ENCODE assay signal across 8 cellular contexts in the genomic region with DNA sequence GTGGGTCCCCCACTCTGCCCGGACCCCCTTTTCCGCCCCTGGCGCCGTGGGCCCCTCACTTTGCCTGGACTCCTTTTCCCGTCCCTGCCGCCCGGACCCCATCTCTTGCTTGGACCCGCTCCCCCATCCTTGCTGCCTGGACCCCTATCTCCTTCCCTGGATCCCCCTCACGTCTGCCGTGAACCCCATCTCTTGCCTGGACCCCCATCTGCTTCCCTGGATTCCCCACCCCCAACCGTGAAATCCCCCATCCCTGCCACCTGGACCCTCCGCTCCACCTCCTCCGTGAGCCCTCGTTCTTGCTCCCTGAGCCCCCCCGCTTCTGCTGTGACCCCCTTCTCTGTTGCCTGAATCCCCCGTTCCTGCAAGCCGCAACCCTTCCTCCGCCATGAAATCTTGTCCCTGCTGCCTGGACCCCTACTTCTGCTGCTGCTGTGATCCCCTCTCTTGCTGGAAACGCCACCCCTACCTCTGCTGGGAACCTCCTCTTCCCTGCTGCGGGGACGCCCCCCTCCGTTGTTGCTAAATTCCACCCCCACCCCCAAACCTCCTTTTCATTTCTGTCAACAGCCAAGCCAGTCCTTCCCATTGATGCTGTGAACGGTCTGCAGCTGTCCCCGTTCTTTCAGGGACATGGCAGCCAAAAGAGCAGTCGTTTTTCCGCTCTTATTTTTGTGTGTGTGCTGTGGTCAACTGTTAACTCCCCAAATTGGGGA. TPM values are rescaled to one million over a fixed set of nuclear protein-coding genes. Genes with fewer than 3 reads are reported as not detected.
DNase-seq lines count a peak whose midpoint lies in the region; ATAC-seq and TF ChIP-seq lines count a peak whose summit lies in the region.

No MANE protein-coding gene starts in this region.

- H3K4me3 ChIP-seq in BE2C (ENCODE audit: low read depth, low read length) (peak overlapping the region; percentile 72), HL-60 (replicated peaks; ENCODE audit: insufficient read depth, low read length) (peak overlapping the region; percentile 90), iPS-20b (ENCODE audit: low read length) (peak overlapping the region; percentile 76), spleen (peak overlapping the region; percentile 60 to 92 (median 76))

- ATAC-seq in HG03045 (IDR thresholded peaks at IDR 0.05; ENCODE audit: unreplicated experiment): no peak

- H3K27me3 ChIP-seq in BE2C (no peaks in the 10 kb centered on the region), HL-60 (ENCODE audit: insufficient read depth, poor library complexity, severe bottlenecking) (no peaks in the 10 kb centered on the region), iPS-20b (ENCODE audit: insufficient read depth, low read length) (no peaks in the 10 kb centered on the region), spleen (replicated peaks in 1 of 7) (no peaks in the 10 kb centered on the region)

- H3K36me3 ChIP-seq in BE2C (peaks cover 28% of the 10 kb centered on the region), iPS-20b (ENCODE audit: insufficient read depth, low read depth, low read length) (peaks cover 37% of the 10 kb centered on the region), spleen (peaks cover 0 to 38% (median 24%) of the 10 kb centered on the region in 6 donors)

- DNase-seq in BE2C (no peak), HL-60 (ENCODE audit: low read depth in 1 of 2, low spot score in 1 of 2) (peak in 1 of 2 experiments; percentile 11), spleen (no peak), NCI-H2107 (lab: John Stamatoyannopoulos, UW) (no peak), DMS153 treated with DMSO at 0.1 percent for 48 hours (lab: John Stamatoyannopoulos, UW; ENCODE audit: unreplicated experiment) (no peak)

- 0 out of 2 replicates have a peak overlapping the region, but pooled peaks have one; percentile 31 for H3K27ac ChIP-seq in HL-60 (replicated peaks)
- H3K27ac ChIP-seq in angular gyrus (ENCODE audit: low read depth, low read length): peak overlapping the region; percentile 96
- H3K27ac ChIP-seq in iPS-20b (ENCODE audit: low read length): no peak overlapping the region
- peak overlapping the region; percentile 35 to 99 (median 92) for H3K27ac ChIP-seq in spleen

- TF ChIP-seq POLR2A in spleen (IDR thresholded peaks at IDR 0.05): no peak

- intact Hi-C loops in spleen (cut with DNase I; ENCODE audit: low total_unique reads): no loop called here

- 1 to 4% (median 2%) methylated on average over 24 to 26 of the region's 26 CpGs for WGBS in spleen, 5 donors

- H3K4me1 ChIP-seq in BE2C (peaks cover 30% of the 10 kb centered on the region), iPS-20b (ENCODE audit: insufficient read depth, low read length) (peaks cover 31% of the 10 kb centered on the region), spleen (peaks cover 0 to 44% (median 28%) of the 10 kb centered on the region in 6 donors)

- H3K9me3 ChIP-seq in BE2C: no peaks in the 10 kb centered on the region
- no peaks in the 10 kb centered on the region for H3K9me3 ChIP-seq in iPS-20b (ENCODE audit: insufficient read depth, low read depth, low read length)
- no peaks in the 10 kb centered on the region for H3K9me3 ChIP-seq in spleen

- TF ChIP-seq CTCF in BE2C (IDR thresholded peaks at IDR 0.05; ENCODE audit: low read depth, low read length) (no peak), HL-60 (IDR thresholded peaks at IDR 0.05; ENCODE audit: insufficient read depth, low read length) (no peak), spleen (IDR thresholded peaks at IDR 0.05 in 8 of 11, conservative IDR thresholded peaks at IDR 0.05 in 3 of 11) (no peak)

- H3K9ac ChIP-seq in iPS-20b (ENCODE audit: low read depth, low read length): peak overlapping the region; percentile 81; the same call in 1 of the 2 replicates

RNA-seq across cellular contexts. Expression of a gene that starts 28.3 kb away (rescaled TPM):
- polyA plus RNA-seq in BE2C (2012; ENCODE audit: insufficient read depth, insufficient read length, low read depth): 569 TPM
- total RNA-seq in spleen: 100 to 1,000 TPM in 1 of 7 donors, 10 to 100 TPM in 6; 64.0 to 133 (median 85.2) TPM
- 100 to 1,000 TPM in 1 of 3 donors, 10 to 100 TPM in 2; 75.5 to 106 (median 78.0) TPM for polyA plus RNA-seq in spleen

RNA-seq across cellular contexts. Expression of a gene that starts 45.9 kb away (rescaled TPM):
- polyA plus RNA-seq in BE2C (2012; ENCODE audit: insufficient read depth, insufficient read length, low read depth): 17.9 TPM
- 10 to 100 TPM in 4 of 7 donors, 1 to 10 TPM in 3; 7.1 to 14.5 (median 11.2) TPM for total RNA-seq in spleen
- polyA plus RNA-seq in spleen: 10 to 100 TPM; 15.2 to 20.4 (median 18.2) TPM

RNA-seq across cellular contexts. Expression of a gene that starts 52.0 kb away (rescaled TPM):
- 146 TPM for polyA plus RNA-seq in BE2C (2012; ENCODE audit: insufficient read depth, insufficient read length, low read depth)
- 100 to 1,000 TPM in 3 of 7 donors, 10 to 100 TPM in 4; 43.8 to 137 (median 94.6) TPM for total RNA-seq in spleen
- polyA plus RNA-seq in spleen: 100 to 1,000 TPM in 2 of 3 donors, 10 to 100 TPM in 1; 80.0 to 133 (median 106) TPM
